In the genomic region with DNA sequence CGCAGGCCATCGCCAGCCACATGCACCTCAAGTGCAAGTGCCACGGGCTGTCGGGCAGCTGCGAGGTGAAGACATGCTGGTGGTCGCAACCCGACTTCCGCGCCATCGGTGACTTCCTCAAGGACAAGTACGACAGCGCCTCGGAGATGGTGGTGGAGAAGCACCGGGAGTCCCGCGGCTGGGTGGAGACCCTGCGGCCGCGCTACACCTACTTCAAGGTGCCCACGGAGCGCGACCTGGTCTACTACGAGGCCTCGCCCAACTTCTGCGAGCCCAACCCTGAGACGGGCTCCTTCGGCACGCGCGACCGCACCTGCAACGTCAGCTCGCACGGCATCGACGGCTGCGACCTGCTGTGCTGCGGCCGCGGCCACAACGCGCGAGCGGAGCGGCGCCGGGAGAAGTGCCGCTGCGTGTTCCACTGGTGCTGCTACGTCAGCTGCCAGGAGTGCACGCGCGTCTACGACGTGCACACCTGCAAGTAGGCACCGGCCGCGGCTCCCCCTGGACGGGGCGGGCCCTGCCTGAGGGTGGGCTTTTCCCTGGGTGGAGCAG, we compare ENCODE assay signal across 12 cellular contexts. TPM values are rescaled to one million over a fixed set of nuclear protein-coding genes. Genes with fewer than 3 reads are reported as not detected.
A peak's percentile ranks its signal among the peaks of the same experiment; 100 is the strongest.
DNase-seq lines count a peak whose midpoint lies in the region; ATAC-seq and TF ChIP-seq lines count a peak whose summit lies in the region.
"Had no signal": no experiment of that assay in that cellular context is flagged by ENCODE, and none has a peak within 500 bp of the region (broad histone marks: within the 10 kb centered on the region; RNA-seq: fewer than 3 reads in every experiment).

No MANE protein-coding gene starts in this region.

- H3K27me3 ChIP-seq in A673 (replicated peaks; ENCODE audit: insufficient read depth, low read depth, low read length, poor library complexity) (peaks cover 58% of the 10 kb centered on the region), mucosa of rectum (ENCODE audit: control insufficient read depth in 2 of 2, insufficient read depth in 2 of 2, low read length in 2 of 2) (peaks cover 26 to 29% of the 10 kb centered on the region in 2 donors)

- DNase-seq in A673 (ENCODE audit: low spot score) (no peak), NCI-H2227 (lab: John Stamatoyannopoulos, UW; ENCODE audit: unreplicated experiment) (no peak), NCI-H2227 treated with DMSO at 0.1 percent for 48 hours (lab: John Stamatoyannopoulos, UW) (no peak), NCI-H510A treated with DMSO at 0.1 percent for 48 hours (lab: John Stamatoyannopoulos, UW) (no peak), NCI-H510A (lab: John Stamatoyannopoulos, UW) (no peak)
- peak; percentile 43 for DNase-seq in activated naive CD8-positive, alpha-beta T cell treated with anti-CD3 and anti-CD28 coated beads, Interleukin-2, amount 50 U/mL, for 24 hours
- DNase-seq: occipital lobe had no signal

- no peak overlapping the region for H3K27ac Mint-ChIP-seq in activated naive CD8-positive, alpha-beta T cell treated with anti-CD3 and anti-CD28 coated beads, Interleukin-2, amount 50 U/mL, for 24 hours

- no peak overlapping the region for H3K4me3 Mint-ChIP-seq in activated naive CD8-positive, alpha-beta T cell treated with anti-CD3 and anti-CD28 coated beads, Interleukin-2, amount 50 U/mL, for 24 hours

- H3K9me3 ChIP-seq in A673 (ENCODE audit: low read depth, low read length, poor library complexity, severe bottlenecking) (no peaks in the 10 kb centered on the region), mucosa of rectum (ENCODE audit: control insufficient read depth in 2 of 2, low read length in 2 of 2) (no peaks in the 10 kb centered on the region)
- H3K9me3 ChIP-seq: SJSA1 had no signal

- H3K36me3 ChIP-seq in A673 (ENCODE audit: insufficient read depth, low read length, poor library complexity, severe bottlenecking) (no peaks in the 10 kb centered on the region), mucosa of rectum (ENCODE audit: control insufficient read depth in 2 of 2, insufficient read depth in 2 of 2, low read length in 2 of 2) (no peaks in the 10 kb centered on the region)
- H3K36me3 ChIP-seq: SJSA1, uterus had no signal

- peak overlapping the region; percentile 43 for H3K4me3 ChIP-seq in A673 (ENCODE audit: low read depth, low read length, poor library complexity, severe bottlenecking)
- H3K4me3 ChIP-seq in mucosa of rectum (ENCODE audit: low read length in 2 of 2) = peak overlapping the region; percentile 56 to 62
- H3K4me3 ChIP-seq: SJSA1, uterus had no signal

- no peaks in the 10 kb centered on the region for H3K36me3 Mint-ChIP-seq in activated naive CD8-positive, alpha-beta T cell treated with anti-CD3 and anti-CD28 coated beads, Interleukin-2, amount 50 U/mL, for 24 hours (ENCODE audit: low read depth)

- no peak for TF ChIP-seq CTCF in A673 (conservative IDR thresholded peaks at IDR 0.05; ENCODE audit: low read depth, low read length)

- H3K27me3 Mint-ChIP-seq in activated naive CD8-positive, alpha-beta T cell treated with anti-CD3 and anti-CD28 coated beads, Interleukin-2, amount 50 U/mL, for 24 hours = peaks cover 33% of the 10 kb centered on the region

- no peak overlapping the region for H3K27ac ChIP-seq in A673 (ENCODE audit: low read depth, low read length, poor library complexity, severe bottlenecking)
- H3K27ac ChIP-seq in mucosa of rectum (ENCODE audit: low read depth in 2 of 2, low read length in 2 of 2) = peak overlapping the region; percentile 17 to 71
- H3K27ac ChIP-seq: SJSA1, uterus had no signal

- POLR2A ChIA-PET in A673 (lab: Charles Lee; ENCODE audit: low non-redundant PET) = no interaction called here

- H3K9ac ChIP-seq in mucosa of rectum (ENCODE audit: low read depth in 1 of 2, low read length in 2 of 2) = no peak overlapping the region

- H3K4me1 ChIP-seq in A673 (ENCODE audit: insufficient read depth, low read length, poor library complexity, severe bottlenecking) (peaks cover 8% of the 10 kb centered on the region), mucosa of rectum (ENCODE audit: control insufficient read depth in 2 of 2, insufficient read depth in 2 of 2, low read length in 2 of 2) (peaks cover 5 to 9% of the 10 kb centered on the region in 2 donors)
- H3K4me1 ChIP-seq: uterus had no signal

- ATAC-seq in HG03521 (IDR thresholded peaks at IDR 0.05; ENCODE audit: unreplicated experiment) = peak; percentile 26
- peak; percentile 18 for ATAC-seq in activated naive CD8-positive, alpha-beta T cell treated with anti-CD3 and anti-CD28 coated beads, Interleukin-2, amount 50 U/mL, for 24 hours

- no TSS peak for BruUV-seq in A673 (replicated peaks; lab: Mats Ljungman, UMichigan)

- no peaks in the 10 kb centered on the region for H3K9me3 Mint-ChIP-seq in activated naive CD8-positive, alpha-beta T cell treated with anti-CD3 and anti-CD28 coated beads, Interleukin-2, amount 50 U/mL, for 24 hours

- CTCF ChIA-PET in A673 (lab: Charles Lee) = no interaction called here

- intact Hi-C loops in A673 (cut with micrococcal nuclease; ENCODE audit: unreplicated experiment) = no loop called here

- H3K4me1 Mint-ChIP-seq in activated naive CD8-positive, alpha-beta T cell treated with anti-CD3 and anti-CD28 coated beads, Interleukin-2, amount 50 U/mL, for 24 hours = no peaks in the 10 kb centered on the region

RNA-seq across cellular contexts. Expression of a gene that starts 23.4 kb away (rescaled TPM):
- 395 and 397 TPM in 2 replicates for total RNA-seq in A673 (2021)

RNA-seq across cellular contexts. Expression of a gene that starts 44.1 kb away (rescaled TPM):
- total RNA-seq in A673 (2021) = 27.5 and 27.6 TPM in 2 replicates

RNA-seq across cellular contexts. Expression of a gene that starts 50.0 kb away (rescaled TPM):
- total RNA-seq in A673 (2021) = 60.4 and 70.8 TPM in 2 replicates

RNA-seq across cellular contexts. Expression of a gene that starts 52.3 kb away (rescaled TPM):
- not detected in 2 replicates for total RNA-seq in A673 (2021)
- total RNA-seq: Daoy, occipital lobe, SJSA1, uterus had no signal
